In the genomic region with DNA sequence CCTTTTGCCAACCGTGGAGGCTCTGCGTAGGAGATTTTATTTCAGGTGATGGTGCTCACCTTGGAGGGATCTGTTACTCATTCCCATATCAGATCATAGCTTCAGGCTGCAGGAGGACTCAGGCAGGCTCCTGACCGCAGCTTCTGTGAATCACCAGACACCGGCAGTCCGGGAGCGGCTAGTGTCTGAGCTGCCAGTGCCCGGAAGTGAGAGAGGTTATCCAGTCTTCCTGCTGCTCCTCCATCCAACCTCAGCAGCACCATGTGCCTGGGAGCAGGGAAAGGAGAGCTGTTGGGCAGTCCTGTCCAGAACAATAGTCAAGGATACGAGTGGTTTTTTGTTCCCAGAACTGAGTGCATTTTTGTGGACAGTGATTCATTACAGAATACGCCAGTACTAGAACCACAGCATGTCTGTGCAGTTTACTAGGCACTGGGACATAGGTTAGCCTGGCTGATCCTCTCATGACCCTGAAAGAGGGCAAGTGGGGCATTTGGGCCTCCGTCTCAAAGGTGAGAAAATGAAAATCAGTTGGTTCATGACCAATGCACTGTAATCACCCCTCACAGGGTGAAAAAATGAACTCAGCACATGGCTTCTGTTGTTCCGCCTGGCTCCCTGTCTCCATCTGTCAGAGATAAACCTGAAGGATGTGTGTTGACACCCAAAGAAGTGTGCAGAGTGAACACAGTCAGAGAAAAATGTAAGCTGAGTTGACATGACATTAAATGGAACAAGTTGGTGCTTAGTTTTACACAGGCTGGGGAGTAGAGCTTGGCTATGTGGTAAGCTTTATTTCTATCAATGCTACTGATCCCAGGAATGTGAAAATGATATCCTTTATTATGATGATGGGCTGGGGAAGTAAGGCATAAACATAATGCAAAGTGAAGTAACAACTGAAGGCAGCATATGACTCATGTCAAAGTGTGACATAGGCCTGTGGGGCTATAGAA, we compare ENCODE assay signal across 10 cellular contexts. TPM values are rescaled to one million over a fixed set of nuclear protein-coding genes. Genes with fewer than 3 reads are reported as not detected.
DNase-seq lines count a peak whose midpoint lies in the region; ATAC-seq and TF ChIP-seq lines count a peak whose summit lies in the region.
"Had no signal": no experiment of that assay in that cellular context is flagged by ENCODE, and none has a peak within 500 bp of the region (broad histone marks: within the 10 kb centered on the region; RNA-seq: fewer than 3 reads in every experiment).

No MANE protein-coding gene starts in this region.

- H3K4me1 ChIP-seq in mucosa of descending colon (ENCODE audit: low read depth), result no peaks in the 10 kb centered on the region

- ATAC-seq in mucosa of descending colon, result peak; percentile 57
- no peak for ATAC-seq in sciatic nerve
- ATAC-seq: activated CD4-positive, CD25-positive, alpha-beta regulatory T cell treated with anti-CD3 and anti-CD28 coated beads, Interleukin-2, amount 50 U/mL, for 24 hours had no signal

- H3K9me3 ChIP-seq in mucosa of descending colon, result no peaks in the 10 kb centered on the region

- no peak for TF ChIP-seq CTCF in mucosa of descending colon (IDR thresholded peaks at IDR 0.05)

- intact Hi-C loops in mucosa of descending colon (cut with DNase I, micrococcal nuclease) (no loop called here), sciatic nerve (cut with DNase I) (no loop called here)

- no peak overlapping the region for H3K4me3 ChIP-seq in mucosa of descending colon

- DNase-seq in AG08396 (ENCODE audit: low spot score), result peak; percentile 80
- DNase-seq in M059J (ENCODE audit: low read depth), result peak; percentile 100
- DNase-seq in dedifferentiated amniotic fluid mesenchymal stem cell (ENCODE audit: extremely low spot score), result peak; percentile 91
- DNase-seq in mucosa of descending colon, result no peak
- DNase-seq in sciatic nerve (ENCODE audit: low spot score), result no peak
- DNase-seq in DMS53 treated with DMSO at 0.1 percent for 48 hours (lab: John Stamatoyannopoulos, UW; ENCODE audit: unreplicated experiment), result no peak
- no peak for DNase-seq in activated gamma-delta T cell (lab: John Stamatoyannopoulos, UW)
- DNase-seq in DMS 273 treated with DMSO at 0.1 percent for 48 hours (lab: John Stamatoyannopoulos, UW), result no peak
- DNase-seq: NCI-H2107 had no signal

- H3K36me3 ChIP-seq in mucosa of descending colon (ENCODE audit: low read depth), result no peaks in the 10 kb centered on the region

RNA-seq across cellular contexts. Expression of a gene that starts 12.2 kb away (rescaled TPM):
- 8.1 and 13.1 TPM in 2 replicates for total RNA-seq in M059J (2014; rRNA removed; shearing (Covaris generic))
- 10 to 100 TPM in 1 of 3 donors, 1 to 10 TPM in 2; 2.7 to 14.4 (median 4.0) TPM for total RNA-seq in mucosa of descending colon
- 33.3 TPM for total RNA-seq in sciatic nerve

Comparison
In these comparisons a context has a peak if more than half of its experiments do, and no peak if none do; other contexts are left out.
1. DNase-seq: peak in AG08396 (single experiment), M059J (single experiment) and dedifferentiated amniotic fluid mesenchymal stem cell (single experiment); none in mucosa of descending colon (0 of 3), sciatic nerve (single experiment), DMS53 treated with DMSO at 0.1 percent for 48 hours (single experiment), activated gamma-delta T cell (single experiment) and DMS 273 treated with DMSO at 0.1 percent for 48 hours (single experiment).